In genomic region chrX:48917139-48917980, GRCh38 we compare ENCODE assay signal across 8 cellular contexts. TPM values are rescaled to one million over a fixed set of nuclear protein-coding genes. Genes with fewer than 3 reads are reported as not detected.
DNase-seq lines count a peak whose midpoint lies in the region; ATAC-seq, FAIRE-seq and TF ChIP-seq lines count a peak whose summit lies in the region.

No MANE protein-coding gene starts in this region.

- 1% methylated on average over 15 of the region's 26 CpGs; no CpG with 5 or more reads in 1 of the 2 experiments for WGBS in H1 (ENCODE audit: extremely low coverage in 1 of 2, insufficient coverage in 1 of 2, insufficient read length in 1 of 2, insufficient replicate concordance in 2 of 2, low coverage in 1 of 2, low lambda C conversion rate in 2 of 2, missing lambda C conversion rate in 1 of 2), 2 experiments
- no CpG with 5 or more reads among the region's 26 CpGs for WGBS in mesendoderm (ENCODE audit: extremely low coverage, insufficient coverage, low lambda C conversion rate)

- H2BK120ac ChIP-seq in H1 (replicated peaks; ENCODE audit: low read depth, low read length) (no peak overlapping the region), mesendoderm (ENCODE audit: low read depth, low read length) (no peak overlapping the region)

- H3K23ac ChIP-seq in H1 (ENCODE audit: insufficient read length) (no peak overlapping the region), mesendoderm (ENCODE audit: low read length) (no peak overlapping the region)

- H3K4me3 Mint-ChIP-seq in activated CD8-positive, alpha-beta memory T cell treated with anti-CD3 and anti-CD28 coated beads, Interleukin-2, amount 10 ng/mL, durations not matched to agents 7 days and 5 days, result peak overlapping the region; percentile 96

- H3K56ac ChIP-seq in H1 (replicated peaks; ENCODE audit: insufficient read length, low read depth, low read length) (no peak overlapping the region), mesendoderm (ENCODE audit: low read length) (peak overlapping the region; percentile 88)

- POLR2A ChIA-PET in H1 (lab: Charles Lee; ENCODE audit: partially characterized antibody), result interaction anchor here (0.7 to 30.9 kb wide), 7 partner anchors 14 to 39 kb away, joined by 3 to 572 read pairs (median 5); partner anchors contain the start of genes PQBP1 and TIMM17B

- peaks cover 56% of the 10 kb centered on the region for H3K36me3 Mint-ChIP-seq in activated CD8-positive, alpha-beta memory T cell treated with anti-CD3 and anti-CD28 coated beads, Interleukin-2, amount 10 ng/mL, durations not matched to agents 7 days and 5 days

- no peaks in the 10 kb centered on the region for H3K9me3 Mint-ChIP-seq in activated CD8-positive, alpha-beta memory T cell treated with anti-CD3 and anti-CD28 coated beads, Interleukin-2, amount 10 ng/mL, durations not matched to agents 7 days and 5 days (ENCODE audit: low read depth)

- H3K27ac ChIP-seq in H1 (ENCODE audit: low read depth, low read length) (peak overlapping the region; percentile 58; the same call in 1 of the 2 replicates), mesendoderm (ENCODE audit: low read depth, low read length) (no peak overlapping the region)

- DNase-seq in AML-193 (lab: John Stamatoyannopoulos, UW), result peak; percentile 82 to 85
- peak in 75 of 76 experiments; percentile 16 to 91 (median 77) for DNase-seq in HUDEP-2 (lab: John Stamatoyannopoulos, UW; ENCODE audit: unreplicated experiment in 76 of 76)
- DNase-seq in NOMO-1 treated with DMSO at 0.1 percent for 48 hours (lab: John Stamatoyannopoulos, UW; ENCODE audit: unreplicated experiment), result peak; percentile 88
- DNase-seq in activated CD8-positive, alpha-beta memory T cell treated with anti-CD3 and anti-CD28 coated beads, Interleukin-2, amount 10 ng/mL, durations not matched to agents 7 days and 5 days, result peak; percentile 94
- DNase-seq in H1 (ENCODE audit: low read depth in 1 of 2, low spot score in 2 of 2), result peak; percentile 68 to 80
- peak; percentile 95 for DNase-seq in mesendoderm
- peak; percentile 68 for DNase-seq in stimulated activated CD8-positive, alpha-beta memory T cell treated with anti-CD3 and anti-CD28 coated beads, Interleukin-15, amount 100 ng/mL, for 1 hour (ENCODE audit: low read depth)

- H4K8ac ChIP-seq in H1 (ENCODE audit: extremely low read depth, insufficient read depth, low read length) (no peak overlapping the region), mesendoderm (ENCODE audit: low read depth, low read length) (no peak overlapping the region)

- H2BK5ac ChIP-seq in H1 (ENCODE audit: low read depth, low read length) (peak overlapping the region; percentile 93; the same call in 1 of the 2 replicates), mesendoderm (ENCODE audit: low read length) (no peak overlapping the region)

- no peak overlapping the region for H3K14ac ChIP-seq in H1 (ENCODE audit: insufficient read length)

- H3K4me3 ChIP-seq in H1 (ENCODE audit: extremely low read depth in 1 of 4, insufficient read depth in 2 of 4, low read depth in 3 of 4, low read length in 4 of 4), result peak overlapping the region; percentile 72 to 96 (median 88)
- H3K4me3 ChIP-seq in mesendoderm (ENCODE audit: low read length), result peak overlapping the region; percentile 74

- H3K4ac ChIP-seq in H1 (replicated peaks; ENCODE audit: insufficient read length, low read depth, low read length) (no peak overlapping the region), mesendoderm (ENCODE audit: low read depth, low read length) (no peak overlapping the region)

- H3K27me3 Mint-ChIP-seq in activated CD8-positive, alpha-beta memory T cell treated with anti-CD3 and anti-CD28 coated beads, Interleukin-2, amount 10 ng/mL, durations not matched to agents 7 days and 5 days, result no peaks in the 10 kb centered on the region

- TF ChIP-seq CTCF in H1 (IDR thresholded peaks at IDR 0.05; ENCODE audit: control extremely low read depth in 1 of 3, insufficient read depth in 1 of 3, low read depth in 1 of 3, low read length in 3 of 3), result peak in 2 of 3 experiments; percentile 74 to 82; a peak in 3 of 4 replicates

- no peak for TF ChIP-seq EP300 in H1 (IDR thresholded peaks at IDR 0.05; ENCODE audit: borderline replicate concordance in 1 of 2, low read depth in 2 of 2, low read length in 2 of 2)

- H4K5ac ChIP-seq in H1 (ENCODE audit: insufficient read length, low read depth, low read length), result no peak overlapping the region
- no peak overlapping the region for H4K5ac ChIP-seq in mesendoderm (ENCODE audit: low read length)

- no peak overlapping the region for H2BK15ac ChIP-seq in H1 (ENCODE audit: low read length)
- no peak overlapping the region for H2BK15ac ChIP-seq in mesendoderm (replicated peaks; ENCODE audit: low read depth)

- H3K4me2 ChIP-seq in H1 (ENCODE audit: insufficient read depth in 1 of 2, low read depth in 2 of 2, low read length in 2 of 2) (peak overlapping the region; percentile 71 to 83), mesendoderm (ENCODE audit: low read length) (peak overlapping the region; percentile 64)

- H3K27me3 ChIP-seq in H1 (replicated peaks in 1 of 4; ENCODE audit: control insufficient read depth in 3 of 4, extremely low read depth in 1 of 4, insufficient read depth in 3 of 4, low read length in 3 of 4) (no peaks in the 10 kb centered on the region), mesendoderm (ENCODE audit: insufficient read depth, low read length, poor library complexity) (no peaks in the 10 kb centered on the region)

- H4K91ac ChIP-seq in H1 (replicated peaks; ENCODE audit: insufficient read length, low read length), result no peak overlapping the region

- H3K9me3 ChIP-seq in H1 (ENCODE audit: insufficient read depth in 2 of 2, low read depth in 1 of 2, low read length in 1 of 2), result no peaks in the 10 kb centered on the region; a peak in 1 of 4 replicates

- H3K36me3 ChIP-seq in H1 (ENCODE audit: control insufficient read depth in 2 of 4, insufficient read depth in 4 of 4, low read length in 3 of 4) (peaks cover 11 to 37% (median 28%) of the 10 kb centered on the region in 4 experiments; a peak in 7 of 8 replicates), mesendoderm (ENCODE audit: control insufficient read depth, insufficient read depth, low read length) (no peaks in the 10 kb centered on the region)

- H3K4me1 Mint-ChIP-seq in activated CD8-positive, alpha-beta memory T cell treated with anti-CD3 and anti-CD28 coated beads, Interleukin-2, amount 10 ng/mL, durations not matched to agents 7 days and 5 days, result peaks cover 60% of the 10 kb centered on the region

- H3K23me2 ChIP-seq in H1 (ENCODE audit: low read depth, low read length), result peaks cover 11% of the 10 kb centered on the region

- no peak overlapping the region for H2AFZ ChIP-seq in H1 (ENCODE audit: low read length)

- H4K20me1 ChIP-seq in H1 (replicated peaks in 1 of 2; ENCODE audit: control insufficient read depth in 1 of 2, insufficient read depth in 2 of 2, low read length in 2 of 2), result peaks cover 14 to 24% of the 10 kb centered on the region in 2 experiments

- peaks cover 16 to 59% of the 10 kb centered on the region in 2 experiments for H3K79me2 ChIP-seq in H1 (ENCODE audit: control insufficient read depth in 1 of 2, insufficient read depth in 2 of 2, low read length in 2 of 2)
- H3K79me2 ChIP-seq in mesendoderm (ENCODE audit: control insufficient read depth, insufficient read depth, low read length), result peaks cover 15% of the 10 kb centered on the region

- H3K18ac ChIP-seq in H1 (ENCODE audit: extremely low read depth, low read length) (no peak overlapping the region), mesendoderm (ENCODE audit: low read length) (no peak overlapping the region)

- H2AK5ac ChIP-seq in H1 (ENCODE audit: low read depth, low read length), result no peak overlapping the region
- H2AK5ac ChIP-seq in mesendoderm (ENCODE audit: low read length), result no peak overlapping the region

- peak overlapping the region; percentile 90 for H3K27ac Mint-ChIP-seq in activated CD8-positive, alpha-beta memory T cell treated with anti-CD3 and anti-CD28 coated beads, Interleukin-2, amount 10 ng/mL, durations not matched to agents 7 days and 5 days

- H3K4me1 ChIP-seq in H1 (replicated peaks in 1 of 4; ENCODE audit: control insufficient read depth in 3 of 4, insufficient read depth in 4 of 4, low read length in 3 of 4), result peaks cover 8 to 15% (median 14%) of the 10 kb centered on the region in 4 experiments
- H3K4me1 ChIP-seq in mesendoderm (ENCODE audit: control insufficient read depth, low read depth, low read length), result peaks cover 9% of the 10 kb centered on the region

- FAIRE-seq in H1 (lab: Jason Lieb, UNC), result peak; percentile 88

- TF ChIP-seq RAD21 in H1 (IDR thresholded peaks at IDR 0.05 in 1 of 2, conservative IDR thresholded peaks at IDR 0.05 in 1 of 2; ENCODE audit: low read depth in 2 of 2, low read length in 2 of 2), result peak; percentile 40 to 54; a peak in 3 of 4 replicates

- peak; percentile 32 for ATAC-seq in GM19324 (IDR thresholded peaks at IDR 0.05; ENCODE audit: low FRiP score, unreplicated experiment)
- ATAC-seq in activated CD8-positive, alpha-beta memory T cell treated with anti-CD3 and anti-CD28 coated beads, Interleukin-2, amount 10 ng/mL, durations not matched to agents 7 days and 5 days, result peak; percentile 48

- H3K79me1 ChIP-seq in H1 (ENCODE audit: low read depth, low read length) (no peaks in the 10 kb centered on the region), mesendoderm (ENCODE audit: low read length) (no peaks in the 10 kb centered on the region)

- H3K9ac ChIP-seq in H1 (replicated peaks in 1 of 4; ENCODE audit: extremely low read depth in 1 of 4, low read depth in 3 of 4, low read length in 3 of 4) (peak overlapping the region in 3 of 4 experiments; percentile 16 to 88 (median 58); a peak in 5 of 7 replicates), mesendoderm (ENCODE audit: low read length) (peak overlapping the region; percentile 83)

- H2BK20ac ChIP-seq in H1 (ENCODE audit: low read length), result no peak overlapping the region

- H2BK12ac ChIP-seq in H1 (ENCODE audit: low read depth, low read length), result no peak overlapping the region

- peak in 1 of 2 experiments; percentile 16; a peak in 1 of 3 replicates for TF ChIP-seq POLR2A in H1 (IDR thresholded peaks at IDR 0.05; ENCODE audit: control extremely low read depth in 1 of 2, low read depth in 2 of 2, low read length in 2 of 2)

- CTCF ChIA-PET in activated CD8-positive, alpha-beta memory T cell treated with anti-CD3 and anti-CD28 coated beads, Interleukin-2, amount 10 ng/mL, durations not matched to agents 7 days and 5 days (lab: Charles Lee), result interaction anchor here (1.0 to 1.8 kb wide), 5 partner anchors 20 to 96 kb away, joined by 3 to 7 read pairs (median 4); no protein-coding TSS in a partner anchor
- CTCF ChIA-PET in H1 (lab: Charles Lee; ENCODE audit: partially characterized antibody), result interaction anchor here (0.7 to 2.2 kb wide), 4 partner anchors 21 to 28 kb away, joined by 3 to 13 read pairs (median 8); no protein-coding TSS in a partner anchor

RNA-seq across cellular contexts. Expression of gene PIM2, which starts 1.5 kb away (rescaled TPM):
- 100 to 1,000 TPM; 168 to 252 TPM for total RNA-seq in activated CD8-positive, alpha-beta memory T cell treated with anti-CD3 and anti-CD28 coated beads, Interleukin-2, amount 10 ng/mL, durations not matched to agents 7 days and 5 days
- 180 and 190 TPM in 2 replicates for total RNA-seq in H1 (2021; fragmentation: NEBNext Ultra II Directional; extraction: Animal tissue kit (Norgen Biotek cat#: 25700))
- polyA plus RNA-seq in H1 (2011; rRNA removed), result 203 and 257 TPM in 2 replicates
- 177 TPM for polyA plus RNA-seq in H1 (2011; cell fraction: cytosol; rRNA removed)
- 225 TPM for polyA plus RNA-seq in H1 (2011; cell fraction: nucleus; rRNA removed)
- 134 to 160 TPM (median 142 TPM) in 4 replicates for polyA plus RNA-seq in H1 (2012, experiment 1 of 2)
- polyA plus RNA-seq in H1 (2012, experiment 2 of 2), result 156 TPM
- 184 TPM for polyA plus RNA-seq in H1 (2013, experiment 1 of 2)
- 162 TPM for polyA plus RNA-seq in H1 (2013, experiment 2 of 2)
- 137 and 189 TPM in 2 replicates for polyA minus RNA-seq in H1 (2011; rRNA and poly(A)+ RNA removed)
- 77.9 TPM for polyA minus RNA-seq in H1 (2011; cell fraction: cytosol; rRNA and poly(A)+ RNA removed)
- 103 TPM for polyA minus RNA-seq in H1 (2011; cell fraction: nucleus; rRNA and poly(A)+ RNA removed)
- 55.7 TPM for polyA plus RNA-seq in mesendoderm (2013, experiment 1 of 2)
- 57.8 TPM for polyA plus RNA-seq in mesendoderm (2013, experiment 2 of 2)

RNA-seq across cellular contexts. Expression of gene SLC35A2, which starts 5.9 kb away (rescaled TPM):
- total RNA-seq in activated CD8-positive, alpha-beta memory T cell treated with anti-CD3 and anti-CD28 coated beads, Interleukin-2, amount 10 ng/mL, durations not matched to agents 7 days and 5 days, result 10 to 100 TPM; 13.0 to 21.0 TPM
- 20.4 and 21.4 TPM in 2 replicates for total RNA-seq in H1 (2021; fragmentation: NEBNext Ultra II Directional; extraction: Animal tissue kit (Norgen Biotek cat#: 25700))
- 48.3 and 52.1 TPM in 2 replicates for polyA plus RNA-seq in H1 (2011; rRNA removed)
- 28.7 TPM for polyA plus RNA-seq in H1 (2011; cell fraction: cytosol; rRNA removed)
- 47.9 TPM for polyA plus RNA-seq in H1 (2011; cell fraction: nucleus; rRNA removed)
- 16.1 to 23.4 TPM (median 21.7 TPM) in 4 replicates for polyA plus RNA-seq in H1 (2012, experiment 1 of 2)
- 18.4 TPM for polyA plus RNA-seq in H1 (2012, experiment 2 of 2)
- polyA plus RNA-seq in H1 (2013, experiment 1 of 2), result 24.6 TPM
- 26.8 TPM for polyA plus RNA-seq in H1 (2013, experiment 2 of 2)
- polyA minus RNA-seq in H1 (2011; rRNA and poly(A)+ RNA removed), result 39.4 and 40.0 TPM in 2 replicates
- 14.3 TPM for polyA minus RNA-seq in H1 (2011; cell fraction: cytosol; rRNA and poly(A)+ RNA removed)
- 9.2 TPM for polyA minus RNA-seq in H1 (2011; cell fraction: nucleus; rRNA and poly(A)+ RNA removed)
- 15.8 TPM for polyA plus RNA-seq in mesendoderm (2013, experiment 1 of 2)
- polyA plus RNA-seq in mesendoderm (2013, experiment 2 of 2), result 15.7 TPM

RNA-seq across cellular contexts. Expression of gene PQBP1, which starts 19.6 kb away (rescaled TPM):
- 10 to 100 TPM; 65.1 to 86.9 TPM for total RNA-seq in activated CD8-positive, alpha-beta memory T cell treated with anti-CD3 and anti-CD28 coated beads, Interleukin-2, amount 10 ng/mL, durations not matched to agents 7 days and 5 days
- 95.9 and 101 TPM in 2 replicates for total RNA-seq in H1 (2021; fragmentation: NEBNext Ultra II Directional; extraction: Animal tissue kit (Norgen Biotek cat#: 25700))
- polyA plus RNA-seq in H1 (2011; rRNA removed), result 91.7 and 124 TPM in 2 replicates
- 134 TPM for polyA plus RNA-seq in H1 (2011; cell fraction: cytosol; rRNA removed)
- polyA plus RNA-seq in H1 (2011; cell fraction: nucleus; rRNA removed), result 114 TPM
- polyA plus RNA-seq in H1 (2012, experiment 1 of 2), result 104 to 130 TPM (median 119 TPM) in 4 replicates
- polyA plus RNA-seq in H1 (2012, experiment 2 of 2), result 122 TPM
- 71.1 TPM for polyA plus RNA-seq in H1 (2013, experiment 1 of 2)
- polyA plus RNA-seq in H1 (2013, experiment 2 of 2), result 69.8 TPM
- polyA minus RNA-seq in H1 (2011; rRNA and poly(A)+ RNA removed), result 57.3 and 71.7 TPM in 2 replicates
- polyA minus RNA-seq in H1 (2011; cell fraction: cytosol; rRNA and poly(A)+ RNA removed), result 63.3 TPM
- polyA minus RNA-seq in H1 (2011; cell fraction: nucleus; rRNA and poly(A)+ RNA removed), result 23.9 TPM
- 83.0 TPM for polyA plus RNA-seq in mesendoderm (2013, experiment 1 of 2)
- polyA plus RNA-seq in mesendoderm (2013, experiment 2 of 2), result 83.7 TPM

RNA-seq across cellular contexts. Expression of gene TIMM17B, which starts 19.8 kb away (rescaled TPM):
- total RNA-seq in activated CD8-positive, alpha-beta memory T cell treated with anti-CD3 and anti-CD28 coated beads, Interleukin-2, amount 10 ng/mL, durations not matched to agents 7 days and 5 days, result 10 to 100 TPM; 52.9 to 53.2 TPM
- total RNA-seq in H1 (2021; fragmentation: NEBNext Ultra II Directional; extraction: Animal tissue kit (Norgen Biotek cat#: 25700)), result 77.8 and 82.4 TPM in 2 replicates
- 246 and 284 TPM in 2 replicates for polyA plus RNA-seq in H1 (2011; rRNA removed)
- 162 TPM for polyA plus RNA-seq in H1 (2011; cell fraction: cytosol; rRNA removed)
- 151 TPM for polyA plus RNA-seq in H1 (2011; cell fraction: nucleus; rRNA removed)
- polyA plus RNA-seq in H1 (2012, experiment 1 of 2), result 68.1 to 113 TPM (median 110 TPM) in 4 replicates
- 173 TPM for polyA plus RNA-seq in H1 (2012, experiment 2 of 2)
- 80.8 TPM for polyA plus RNA-seq in H1 (2013, experiment 1 of 2)
- 79.0 TPM for polyA plus RNA-seq in H1 (2013, experiment 2 of 2)
- 35.8 TPM in 2 replicates for polyA minus RNA-seq in H1 (2011; rRNA and poly(A)+ RNA removed)
- polyA minus RNA-seq in H1 (2011; cell fraction: cytosol; rRNA and poly(A)+ RNA removed), result 37.3 TPM
- polyA minus RNA-seq in H1 (2011; cell fraction: nucleus; rRNA and poly(A)+ RNA removed), result 34.9 TPM
- polyA plus RNA-seq in mesendoderm (2013, experiment 1 of 2), result 52.0 TPM
- polyA plus RNA-seq in mesendoderm (2013, experiment 2 of 2), result 55.2 TPM

RNA-seq across cellular contexts. Expression of gene OTUD5, which starts 40.0 kb away (rescaled TPM):
- total RNA-seq in activated CD8-positive, alpha-beta memory T cell treated with anti-CD3 and anti-CD28 coated beads, Interleukin-2, amount 10 ng/mL, durations not matched to agents 7 days and 5 days, result 10 to 100 TPM; 56.9 to 65.2 TPM
- total RNA-seq in H1 (2021; fragmentation: NEBNext Ultra II Directional; extraction: Animal tissue kit (Norgen Biotek cat#: 25700)), result 50.0 and 53.5 TPM in 2 replicates
- 46.3 and 60.4 TPM in 2 replicates for polyA plus RNA-seq in H1 (2011; rRNA removed)
- polyA plus RNA-seq in H1 (2011; cell fraction: cytosol; rRNA removed), result 68.8 TPM
- polyA plus RNA-seq in H1 (2011; cell fraction: nucleus; rRNA removed), result 194 TPM
- 54.1 to 62.5 TPM (median 56.8 TPM) in 4 replicates for polyA plus RNA-seq in H1 (2012, experiment 1 of 2)
- 34.1 TPM for polyA plus RNA-seq in H1 (2012, experiment 2 of 2)
- polyA plus RNA-seq in H1 (2013, experiment 1 of 2), result 46.5 TPM
- 43.2 TPM for polyA plus RNA-seq in H1 (2013, experiment 2 of 2)
- 71.4 and 82.5 TPM in 2 replicates for polyA minus RNA-seq in H1 (2011; rRNA and poly(A)+ RNA removed)
- polyA minus RNA-seq in H1 (2011; cell fraction: cytosol; rRNA and poly(A)+ RNA removed), result 27.0 TPM
- polyA minus RNA-seq in H1 (2011; cell fraction: nucleus; rRNA and poly(A)+ RNA removed), result 49.3 TPM
- 36.6 TPM for polyA plus RNA-seq in mesendoderm (2013, experiment 1 of 2)
- 35.8 TPM for polyA plus RNA-seq in mesendoderm (2013, experiment 2 of 2)
